In the genomic region with DNA sequence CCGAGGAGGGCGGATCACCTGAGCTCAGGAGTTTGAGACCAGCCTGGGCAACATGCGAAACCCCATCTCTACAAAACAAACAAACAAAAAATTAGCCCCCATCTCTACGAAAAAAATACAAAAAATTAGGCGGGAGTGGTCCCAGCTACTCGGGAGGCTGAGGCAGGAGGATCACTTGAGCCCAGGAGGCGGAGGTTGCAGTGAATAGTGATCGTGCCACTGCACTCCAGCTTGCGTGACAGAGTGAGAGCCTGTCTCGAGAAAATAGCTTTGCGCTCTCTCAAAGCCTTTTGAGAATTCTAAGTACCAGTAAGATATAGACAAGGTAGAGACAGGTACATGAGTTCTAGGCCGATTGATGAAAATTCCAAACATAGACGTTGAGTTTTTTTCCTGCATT, we compare ENCODE assay signal across 9 cellular contexts. TPM values are rescaled to one million over a fixed set of nuclear protein-coding genes. Genes with fewer than 3 reads are reported as not detected.
DNase-seq lines count a peak whose midpoint lies in the region; ATAC-seq and TF ChIP-seq lines count a peak whose summit lies in the region.
"Had no signal": no experiment of that assay in that cellular context is flagged by ENCODE, and none has a peak within 500 bp of the region (broad histone marks: within the 10 kb centered on the region; RNA-seq: fewer than 3 reads in every experiment).

No MANE protein-coding gene starts in this region.

- no peak overlapping the region for H3K9ac ChIP-seq in iPS-18a (ENCODE audit: low read length)
- no peak overlapping the region for H3K9ac ChIP-seq in stomach smooth muscle (ENCODE audit: low read length in 2 of 2)

- H3K9me3 Mint-ChIP-seq in activated CD8-positive, alpha-beta memory T cell treated with anti-CD3 and anti-CD28 coated beads, Interleukin-2, amount 10 ng/mL, durations not matched to agents 7 days and 5 days (ENCODE audit: low read depth), result no peaks in the 10 kb centered on the region
- no peaks in the 10 kb centered on the region for H3K9me3 Mint-ChIP-seq in activated B cell treated with CpG ODN at 0.5 μM for 24 hours

- H3K4me3 ChIP-seq in iPS-18a (ENCODE audit: low read length), result peak overlapping the region; percentile 53
- H3K4me3 ChIP-seq in stomach smooth muscle (ENCODE audit: low read length in 2 of 2), result peak overlapping the region; percentile 78 to 85

- H3K27me3 ChIP-seq in iPS-18a (ENCODE audit: control insufficient read depth, insufficient read depth, low read length) (no peaks in the 10 kb centered on the region), stomach smooth muscle (ENCODE audit: control insufficient read depth in 1 of 2, insufficient read depth in 2 of 2, low read length in 2 of 2) (no peaks in the 10 kb centered on the region)

- H3K9me3 ChIP-seq in iPS-18a (ENCODE audit: control insufficient read depth, low read depth, low read length) (no peaks in the 10 kb centered on the region), stomach smooth muscle (ENCODE audit: control insufficient read depth in 2 of 2, low read length in 2 of 2) (no peaks in the 10 kb centered on the region)

- intact Hi-C loops in activated B cell treated with CpG ODN at 0.5 μM for 24 hours (cut with micrococcal nuclease), result loop anchor here (5.0 kb wide), 1 partner anchor 56 kb away; a partner anchor contains a TSS

- H3K27ac ChIP-seq in iPS-18a (ENCODE audit: low read length) (no peak overlapping the region), stomach smooth muscle (ENCODE audit: low read length) (no peak overlapping the region)

- H3K4me1 ChIP-seq in iPS-18a (ENCODE audit: control insufficient read depth, low read depth, low read length), result peaks cover 17% of the 10 kb centered on the region
- H3K4me1 ChIP-seq in stomach smooth muscle (ENCODE audit: control insufficient read depth, insufficient read depth, low read length), result peaks cover 28% of the 10 kb centered on the region

- CTCF ChIA-PET in activated CD8-positive, alpha-beta memory T cell treated with anti-CD3 and anti-CD28 coated beads, Interleukin-2, amount 10 ng/mL, durations not matched to agents 7 days and 5 days (lab: Charles Lee), result interaction anchor here (1.6 to 17.4 kb wide), 7 partner anchors 12 to 204 kb away, joined by 4 to 334 read pairs (median 8); no protein-coding TSS in a partner anchor
- CTCF ChIA-PET in activated B cell treated with CpG ODN at 0.5 μM for 24 hours (lab: Charles Lee), result interaction anchor here (1.4 to 2.3 kb wide), 3 partner anchors 8 to 61 kb away, joined by 3 to 11 read pairs (median 4); no protein-coding TSS in a partner anchor

- H3K27me3 Mint-ChIP-seq in activated CD8-positive, alpha-beta memory T cell treated with anti-CD3 and anti-CD28 coated beads, Interleukin-2, amount 10 ng/mL, durations not matched to agents 7 days and 5 days, result no peaks in the 10 kb centered on the region
- H3K27me3 Mint-ChIP-seq in activated B cell treated with CpG ODN at 0.5 μM for 24 hours, result no peaks in the 10 kb centered on the region

- TF ChIP-seq CTCF in activated B cell treated with CpG ODN at 0.5 μM for 24 hours (IDR thresholded peaks at IDR 0.05), result no peak

- POLR2A ChIA-PET in activated B cell treated with CpG ODN at 0.5 μM for 24 hours (lab: Charles Lee), result no interaction called here

- no peaks in the 10 kb centered on the region for H3K36me3 Mint-ChIP-seq in activated CD8-positive, alpha-beta memory T cell treated with anti-CD3 and anti-CD28 coated beads, Interleukin-2, amount 10 ng/mL, durations not matched to agents 7 days and 5 days
- H3K36me3 Mint-ChIP-seq in activated B cell treated with CpG ODN at 0.5 μM for 24 hours (ENCODE audit: low read depth), result no peaks in the 10 kb centered on the region

- H3K4me3 Mint-ChIP-seq in activated CD8-positive, alpha-beta memory T cell treated with anti-CD3 and anti-CD28 coated beads, Interleukin-2, amount 10 ng/mL, durations not matched to agents 7 days and 5 days, result peak overlapping the region; percentile 71
- H3K4me3 Mint-ChIP-seq in activated B cell treated with CpG ODN at 0.5 μM for 24 hours, result peak overlapping the region; percentile 80

- H3K27ac Mint-ChIP-seq in activated CD8-positive, alpha-beta memory T cell treated with anti-CD3 and anti-CD28 coated beads, Interleukin-2, amount 10 ng/mL, durations not matched to agents 7 days and 5 days, result no peak overlapping the region
- H3K27ac Mint-ChIP-seq in activated B cell treated with CpG ODN at 0.5 μM for 24 hours, result no peak overlapping the region

- H3K36me3 ChIP-seq in iPS-18a (ENCODE audit: control insufficient read depth, low read depth, low read length) (no peaks in the 10 kb centered on the region), stomach smooth muscle (ENCODE audit: control insufficient read depth in 2 of 2, insufficient read depth in 2 of 2, low read length in 2 of 2) (no peaks in the 10 kb centered on the region)

- no peak for ATAC-seq in activated CD8-positive, alpha-beta memory T cell treated with anti-CD3 and anti-CD28 coated beads, Interleukin-2, amount 10 ng/mL, durations not matched to agents 7 days and 5 days
- no peak for ATAC-seq in activated B cell treated with CpG ODN at 0.5 μM for 24 hours (ENCODE audit: low read depth)

- peaks cover 40% of the 10 kb centered on the region for H3K4me1 Mint-ChIP-seq in activated CD8-positive, alpha-beta memory T cell treated with anti-CD3 and anti-CD28 coated beads, Interleukin-2, amount 10 ng/mL, durations not matched to agents 7 days and 5 days
- H3K4me1 Mint-ChIP-seq in activated B cell treated with CpG ODN at 0.5 μM for 24 hours, result peaks cover 33% of the 10 kb centered on the region

- DNase-seq in activated CD8-positive, alpha-beta memory T cell treated with anti-CD3 and anti-CD28 coated beads, Interleukin-2, amount 10 ng/mL, durations not matched to agents 7 days and 5 days, result no peak
- DNase-seq in activated CD8-positive, alpha-beta memory T cell treated with anti-CD3 and anti-CD28 coated beads, Interleukin-2, amount 50 U/mL, for 4 hours, result no peak
- DNase-seq in activated B cell treated with CpG ODN at 0.5 μM for 24 hours (no peak), inferior parietal cortex (ENCODE audit: extremely low spot score) (no peak), NCI-H69 (lab: John Stamatoyannopoulos, UW) (no peak)
- DNase-seq in activated CD8-positive, alpha-beta memory T cell treated with anti-CD3 and anti-CD28 coated beads, Interleukin-2, amount 50 U/mL, for 48 hours, result no peak
- DNase-seq: amniotic stem cell had no signal

RNA-seq across cellular contexts. Expression of a gene that starts 2.0 kb away (rescaled TPM):
- 10 to 100 TPM; 16.2 to 16.8 TPM for total RNA-seq in activated CD8-positive, alpha-beta memory T cell treated with anti-CD3 and anti-CD28 coated beads, Interleukin-2, amount 10 ng/mL, durations not matched to agents 7 days and 5 days
- total RNA-seq in activated B cell treated with CpG ODN at 0.5 μM for 24 hours, result 12.8 and 14.0 TPM in 2 replicates

RNA-seq across cellular contexts. Expression of a gene that starts 9.9 kb away (rescaled TPM):
- total RNA-seq in activated CD8-positive, alpha-beta memory T cell treated with anti-CD3 and anti-CD28 coated beads, Interleukin-2, amount 10 ng/mL, durations not matched to agents 7 days and 5 days, result under 1 TPM in 1 of 2 experiments, not detected in 1; 0.02 TPM
- total RNA-seq in activated B cell treated with CpG ODN at 0.5 μM for 24 hours, result 0.07 TPM in 1 of 2 replicates, not detected in the other

RNA-seq across cellular contexts. Expression of a gene that starts 56.7 kb away (rescaled TPM):
- 10 to 100 TPM; 22.3 to 36.8 TPM for total RNA-seq in activated CD8-positive, alpha-beta memory T cell treated with anti-CD3 and anti-CD28 coated beads, Interleukin-2, amount 10 ng/mL, durations not matched to agents 7 days and 5 days
- total RNA-seq in activated B cell treated with CpG ODN at 0.5 μM for 24 hours, result 33.6 and 33.9 TPM in 2 replicates
